ENCODE assay signal across 1 cellular context in the genomic region with DNA sequence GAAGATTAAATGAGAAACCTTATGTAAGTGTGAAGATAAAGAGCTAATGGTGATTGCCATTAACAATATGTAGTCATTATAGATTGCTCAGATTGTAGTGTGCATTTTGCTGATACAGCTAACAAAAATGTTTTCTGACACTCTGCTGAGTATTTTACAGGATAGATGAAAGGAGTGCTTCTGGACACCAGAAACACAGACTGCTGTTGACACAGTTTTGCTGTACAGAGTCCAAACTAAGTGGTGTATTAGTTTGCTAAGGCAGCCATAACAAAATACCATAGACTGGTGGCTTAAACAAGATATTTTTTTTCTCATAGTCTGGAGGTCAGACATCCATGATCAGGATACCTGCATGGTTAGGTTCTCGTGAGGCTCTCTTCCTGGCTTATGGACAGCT.
TF ChIP-seq lines count a peak whose summit lies in the region.

No MANE protein-coding gene starts in this region.

TF ChIP-seq in HepG2, 621 proteins besides CTCF, POLR2A, EP300 and RAD21 (continued from another document and continues in another):
- TF ChIP-seq, protein P1, sequence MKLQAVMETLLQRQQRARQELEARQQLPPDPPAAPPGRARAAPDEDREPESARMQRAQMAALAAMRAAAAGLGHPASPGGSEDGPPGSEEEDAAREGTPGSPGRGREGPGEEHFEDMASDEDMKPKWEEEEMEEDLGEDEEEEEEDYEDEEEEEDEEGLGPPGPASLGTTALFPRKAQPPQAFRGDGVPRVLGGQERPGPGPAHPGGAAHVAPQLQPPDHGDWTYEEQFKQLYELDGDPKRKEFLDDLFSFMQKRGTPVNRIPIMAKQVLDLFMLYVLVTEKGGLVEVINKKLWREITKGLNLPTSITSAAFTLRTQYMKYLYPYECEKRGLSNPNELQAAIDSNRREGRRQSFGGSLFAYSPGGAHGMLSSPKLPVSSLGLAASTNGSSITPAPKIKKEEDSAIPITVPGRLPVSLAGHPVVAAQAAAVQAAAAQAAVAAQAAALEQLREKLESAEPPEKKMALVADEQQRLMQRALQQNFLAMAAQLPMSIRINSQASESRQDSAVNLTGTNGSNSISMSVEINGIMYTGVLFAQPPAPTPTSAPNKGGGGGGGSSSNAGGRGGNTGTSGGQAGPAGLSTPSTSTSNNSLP (IDR thresholded peaks at IDR 0.05; ENCODE audit: low read depth, low read length): peak; percentile 68; the same call in 1 of the 2 replicates
- peak; percentile 63; the same call in 1 of the 2 replicates for TF ChIP-seq TCF7 (IDR thresholded peaks at IDR 0.05; ENCODE audit: low read depth)
- TF ChIP-seq, protein P2, sequence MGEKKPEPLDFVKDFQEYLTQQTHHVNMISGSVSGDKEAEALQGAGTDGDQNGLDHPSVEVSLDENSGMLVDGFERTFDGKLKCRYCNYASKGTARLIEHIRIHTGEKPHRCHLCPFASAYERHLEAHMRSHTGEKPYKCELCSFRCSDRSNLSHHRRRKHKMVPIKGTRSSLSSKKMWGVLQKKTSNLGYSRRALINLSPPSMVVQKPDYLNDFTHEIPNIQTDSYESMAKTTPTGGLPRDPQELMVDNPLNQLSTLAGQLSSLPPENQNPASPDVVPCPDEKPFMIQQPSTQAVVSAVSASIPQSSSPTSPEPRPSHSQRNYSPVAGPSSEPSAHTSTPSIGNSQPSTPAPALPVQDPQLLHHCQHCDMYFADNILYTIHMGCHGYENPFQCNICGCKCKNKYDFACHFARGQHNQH (CRISPR knock-in tag; IDR thresholded peaks at IDR 0.05): peak; percentile 62; the same call in 1 of the 2 replicates
- TF ChIP-seq, protein P3, sequence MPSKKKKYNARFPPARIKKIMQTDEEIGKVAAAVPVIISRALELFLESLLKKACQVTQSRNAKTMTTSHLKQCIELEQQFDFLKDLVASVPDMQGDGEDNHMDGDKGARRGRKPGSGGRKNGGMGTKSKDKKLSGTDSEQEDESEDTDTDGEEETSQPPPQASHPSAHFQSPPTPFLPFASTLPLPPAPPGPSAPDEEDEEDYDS (CRISPR knock-in tag; IDR thresholded peaks at IDR 0.05): peak; percentile 30; the same call in 1 of the 2 replicates
- TF ChIP-seq, protein P4, sequence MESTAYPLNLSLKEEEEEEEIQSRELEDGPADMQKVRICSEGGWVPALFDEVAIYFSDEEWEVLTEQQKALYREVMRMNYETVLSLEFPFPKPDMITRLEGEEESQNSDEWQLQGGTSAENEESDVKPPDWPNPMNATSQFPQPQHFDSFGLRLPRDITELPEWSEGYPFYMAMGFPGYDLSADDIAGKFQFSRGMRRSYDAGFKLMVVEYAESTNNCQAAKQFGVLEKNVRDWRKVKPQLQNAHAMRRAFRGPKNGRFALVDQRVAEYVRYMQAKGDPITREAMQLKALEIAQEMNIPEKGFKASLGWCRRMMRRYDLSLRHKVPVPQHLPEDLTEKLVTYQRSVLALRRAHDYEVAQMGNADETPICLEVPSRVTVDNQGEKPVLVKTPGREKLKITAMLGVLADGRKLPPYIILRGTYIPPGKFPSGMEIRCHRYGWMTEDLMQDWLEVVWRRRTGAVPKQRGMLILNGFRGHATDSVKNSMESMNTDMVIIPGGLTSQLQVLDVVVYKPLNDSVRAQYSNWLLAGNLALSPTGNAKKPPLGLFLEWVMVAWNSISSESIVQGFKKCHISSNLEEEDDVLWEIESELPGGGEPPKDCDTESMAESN (CRISPR knock-in tag; conservative IDR thresholded peaks at IDR 0.05): no peak
- TF ChIP-seq ELF3 (CRISPR knock-in tag; IDR thresholded peaks at IDR 0.05): peak; percentile 55; the same call in 1 of the 2 replicates
- TF ChIP-seq MIER3 (CRISPR knock-in tag; IDR thresholded peaks at IDR 0.05; ENCODE audit: borderline replicate concordance): no peak
- TF ChIP-seq, protein P5, sequence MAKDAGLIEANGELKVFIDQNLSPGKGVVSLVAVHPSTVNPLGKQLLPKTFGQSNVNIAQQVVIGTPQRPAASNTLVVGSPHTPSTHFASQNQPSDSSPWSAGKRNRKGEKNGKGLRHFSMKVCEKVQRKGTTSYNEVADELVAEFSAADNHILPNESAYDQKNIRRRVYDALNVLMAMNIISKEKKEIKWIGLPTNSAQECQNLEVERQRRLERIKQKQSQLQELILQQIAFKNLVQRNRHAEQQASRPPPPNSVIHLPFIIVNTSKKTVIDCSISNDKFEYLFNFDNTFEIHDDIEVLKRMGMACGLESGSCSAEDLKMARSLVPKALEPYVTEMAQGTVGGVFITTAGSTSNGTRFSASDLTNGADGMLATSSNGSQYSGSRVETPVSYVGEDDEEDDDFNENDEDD (CRISPR knock-in tag; IDR thresholded peaks at IDR 0.05; ENCODE audit: borderline replicate concordance): no peak
- TF ChIP-seq, protein P6, sequence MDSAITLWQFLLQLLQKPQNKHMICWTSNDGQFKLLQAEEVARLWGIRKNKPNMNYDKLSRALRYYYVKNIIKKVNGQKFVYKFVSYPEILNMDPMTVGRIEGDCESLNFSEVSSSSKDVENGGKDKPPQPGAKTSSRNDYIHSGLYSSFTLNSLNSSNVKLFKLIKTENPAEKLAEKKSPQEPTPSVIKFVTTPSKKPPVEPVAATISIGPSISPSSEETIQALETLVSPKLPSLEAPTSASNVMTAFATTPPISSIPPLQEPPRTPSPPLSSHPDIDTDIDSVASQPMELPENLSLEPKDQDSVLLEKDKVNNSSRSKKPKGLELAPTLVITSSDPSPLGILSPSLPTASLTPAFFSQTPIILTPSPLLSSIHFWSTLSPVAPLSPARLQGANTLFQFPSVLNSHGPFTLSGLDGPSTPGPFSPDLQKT (CRISPR knock-in tag; IDR thresholded peaks at IDR 0.05; ENCODE audit: borderline replicate concordance): no peak
- TF ChIP-seq JUNB (CRISPR knock-in tag; IDR thresholded peaks at IDR 0.05; ENCODE audit: borderline replicate concordance): no peak
- TF ChIP-seq, protein P7, sequence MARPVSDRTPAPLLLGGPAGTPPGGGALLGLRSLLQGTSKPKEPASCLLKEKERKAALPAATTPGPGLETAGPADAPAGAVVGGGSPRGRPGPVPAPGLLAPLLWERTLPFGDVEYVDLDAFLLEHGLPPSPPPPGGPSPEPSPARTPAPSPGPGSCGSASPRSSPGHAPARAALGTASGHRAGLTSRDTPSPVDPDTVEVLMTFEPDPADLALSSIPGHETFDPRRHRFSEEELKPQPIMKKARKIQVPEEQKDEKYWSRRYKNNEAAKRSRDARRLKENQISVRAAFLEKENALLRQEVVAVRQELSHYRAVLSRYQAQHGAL (CRISPR knock-in tag; IDR thresholded peaks at IDR 0.05; ENCODE audit: not compliant biosample characterization): no peak
- TF ChIP-seq NPAS2 (CRISPR knock-in tag; IDR thresholded peaks at IDR 0.05; ENCODE audit: borderline replicate concordance): no peak
- TF ChIP-seq SP4 (CRISPR knock-in tag; IDR thresholded peaks at IDR 0.05): no peak
- TF ChIP-seq PAWR (CRISPR knock-in tag; IDR thresholded peaks at IDR 0.05; ENCODE audit: borderline replicate concordance): no peak
- TF ChIP-seq BCL6 (CRISPR knock-in tag; IDR thresholded peaks at IDR 0.05): peak; percentile 80
- TF ChIP-seq SIX1 (CRISPR knock-in tag; IDR thresholded peaks at IDR 0.05; ENCODE audit: borderline replicate concordance): peak; percentile 72; the same call in 1 of the 2 replicates
- TF ChIP-seq CREM (IDR thresholded peaks at IDR 0.05): peak; percentile 55; the same call in 1 of the 2 replicates
- no peak for TF ChIP-seq CREM (CRISPR knock-in tag; IDR thresholded peaks at IDR 0.05)
- no peak for TF ChIP-seq ZSCAN29 (CRISPR knock-in tag; conservative IDR thresholded peaks at IDR 0.05)
- TF ChIP-seq, protein P8, sequence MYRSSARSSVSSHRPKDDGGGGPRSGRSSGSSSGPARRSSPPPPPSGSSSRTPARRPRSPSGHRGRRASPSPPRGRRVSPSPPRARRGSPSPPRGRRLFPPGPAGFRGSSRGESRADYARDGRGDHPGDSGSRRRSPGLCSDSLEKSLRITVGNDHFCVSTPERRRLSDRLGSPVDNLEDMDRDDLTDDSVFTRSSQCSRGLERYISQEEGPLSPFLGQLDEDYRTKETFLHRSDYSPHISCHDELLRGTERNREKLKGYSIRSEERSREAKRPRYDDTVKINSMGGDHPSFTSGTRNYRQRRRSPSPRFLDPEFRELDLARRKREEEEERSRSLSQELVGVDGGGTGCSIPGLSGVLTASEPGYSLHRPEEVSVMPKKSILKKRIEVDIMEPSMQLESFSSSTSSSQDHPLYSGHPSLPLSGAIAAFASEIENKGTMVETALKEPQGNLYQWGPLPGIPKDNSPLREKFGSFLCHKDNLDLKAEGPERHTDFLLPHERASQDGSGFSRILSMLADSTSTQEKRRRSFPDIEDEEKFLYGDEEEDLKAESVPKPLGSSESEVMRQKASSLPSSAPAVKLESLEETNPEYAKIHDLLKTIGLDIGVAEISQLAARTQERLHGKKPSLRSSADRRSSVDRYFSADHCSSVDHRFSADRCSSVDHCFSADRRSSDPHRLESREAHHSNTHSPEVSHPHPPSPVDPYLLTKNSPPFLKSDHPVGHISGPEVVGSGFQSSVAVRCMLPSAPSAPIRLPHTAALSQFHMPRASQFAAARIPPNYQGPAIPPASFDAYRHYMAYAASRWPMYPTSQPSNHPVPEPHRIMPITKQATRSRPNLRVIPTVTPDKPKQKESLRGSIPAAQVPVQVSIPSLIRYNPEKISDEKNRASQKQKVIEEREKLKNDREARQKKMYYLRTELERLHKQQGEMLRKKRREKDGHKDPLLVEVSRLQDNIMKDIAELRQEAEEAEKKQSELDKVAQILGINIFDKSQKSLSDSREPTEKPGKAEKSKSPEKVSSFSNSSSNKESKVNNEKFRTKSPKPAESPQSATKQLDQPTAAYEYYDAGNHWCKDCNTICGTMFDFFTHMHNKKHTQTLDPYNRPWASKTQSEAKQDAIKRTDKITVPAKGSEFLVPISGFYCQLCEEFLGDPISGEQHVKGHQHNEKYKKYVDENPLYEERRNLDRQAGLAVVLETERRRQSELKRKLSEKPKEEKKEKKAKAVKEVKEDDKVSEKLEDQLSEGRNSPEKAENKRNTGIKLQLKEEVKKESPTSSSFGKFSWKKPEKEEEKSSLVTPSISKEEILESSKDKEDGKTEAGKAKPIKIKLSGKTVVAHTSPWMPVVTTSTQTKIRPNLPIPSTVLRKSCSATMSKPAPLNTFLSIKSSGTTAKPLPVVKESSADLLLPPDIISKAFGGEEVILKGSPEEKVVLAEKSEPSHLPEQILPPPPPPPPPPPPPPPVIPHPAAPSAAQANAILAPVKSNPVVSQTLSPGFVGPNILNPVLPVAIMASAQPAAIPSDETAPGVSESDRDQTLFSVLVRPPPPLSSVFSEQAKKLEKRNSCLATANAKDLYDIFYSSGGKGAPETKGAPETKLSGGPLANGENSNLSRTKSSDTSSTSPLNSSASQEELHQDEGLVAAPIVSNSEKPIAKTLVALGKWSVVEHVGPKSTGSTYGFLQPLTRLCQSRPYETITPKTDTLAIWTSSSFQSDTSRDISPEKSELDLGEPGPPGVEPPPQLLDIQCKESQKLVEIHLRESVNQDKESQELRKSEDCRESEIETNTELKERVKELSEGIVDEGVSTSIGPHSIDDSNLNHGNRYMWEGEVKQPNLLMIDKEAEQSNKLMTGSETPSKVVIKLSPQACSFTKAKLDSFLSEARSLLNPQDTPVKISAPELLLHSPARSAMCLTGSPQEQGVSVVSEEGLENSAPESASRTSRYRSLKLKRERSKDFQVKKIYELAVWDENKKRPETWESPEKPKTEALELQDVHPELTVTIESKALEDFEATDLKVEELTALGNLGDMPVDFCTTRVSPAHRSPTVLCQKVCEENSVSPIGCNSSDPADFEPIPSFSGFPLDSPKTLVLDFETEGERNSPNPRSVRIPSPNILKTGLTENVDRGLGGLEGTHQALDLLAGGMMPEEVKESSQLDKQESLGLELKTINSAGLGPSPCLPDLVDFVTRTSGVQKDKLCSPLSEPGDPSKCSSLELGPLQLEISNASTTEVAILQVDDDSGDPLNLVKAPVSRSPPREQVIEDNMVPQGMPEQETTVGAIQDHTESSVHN (CRISPR knock-in tag; IDR thresholded peaks at IDR 0.05): no peak
- TF ChIP-seq ZNF660 (CRISPR knock-in tag; IDR thresholded peaks at IDR 0.05; ENCODE audit: borderline replicate concordance, low read depth): no peak
- TF ChIP-seq GPN1 (CRISPR knock-in tag; IDR thresholded peaks at IDR 0.05; ENCODE audit: borderline replicate concordance): no peak
- no peak for TF ChIP-seq NR2F1 (CRISPR knock-in tag; IDR thresholded peaks at IDR 0.05)
- no peak for TF ChIP-seq NBN (conservative IDR thresholded peaks at IDR 0.05)
- TF ChIP-seq ZNF616 (CRISPR knock-in tag; IDR thresholded peaks at IDR 0.05; ENCODE audit: low read depth): no peak
- no peak for TF ChIP-seq IRX3 (CRISPR knock-in tag; IDR thresholded peaks at IDR 0.05; ENCODE audit: borderline replicate concordance, low read depth)
- TF ChIP-seq, protein P9, sequence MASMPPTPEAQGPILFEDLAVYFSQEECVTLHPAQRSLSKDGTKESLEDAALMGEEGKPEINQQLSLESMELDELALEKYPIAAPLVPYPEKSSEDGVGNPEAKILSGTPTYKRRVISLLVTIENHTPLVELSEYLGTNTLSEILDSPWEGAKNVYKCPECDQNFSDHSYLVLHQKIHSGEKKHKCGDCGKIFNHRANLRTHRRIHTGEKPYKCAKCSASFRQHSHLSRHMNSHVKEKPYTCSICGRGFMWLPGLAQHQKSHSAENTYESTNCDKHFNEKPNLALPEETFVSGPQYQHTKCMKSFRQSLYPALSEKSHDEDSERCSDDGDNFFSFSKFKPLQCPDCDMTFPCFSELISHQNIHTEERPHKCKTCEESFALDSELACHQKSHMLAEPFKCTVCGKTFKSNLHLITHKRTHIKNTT (CRISPR knock-in tag; IDR thresholded peaks at IDR 0.05): no peak
- TF ChIP-seq ZNF776 (CRISPR knock-in tag; IDR thresholded peaks at IDR 0.05): no peak
- TF ChIP-seq ZNF235 (CRISPR knock-in tag; IDR thresholded peaks at IDR 0.05; ENCODE audit: borderline replicate concordance): no peak
- no peak for TF ChIP-seq ZNF775 (CRISPR knock-in tag; IDR thresholded peaks at IDR 0.05; ENCODE audit: borderline replicate concordance)
- TF ChIP-seq, protein P10, sequence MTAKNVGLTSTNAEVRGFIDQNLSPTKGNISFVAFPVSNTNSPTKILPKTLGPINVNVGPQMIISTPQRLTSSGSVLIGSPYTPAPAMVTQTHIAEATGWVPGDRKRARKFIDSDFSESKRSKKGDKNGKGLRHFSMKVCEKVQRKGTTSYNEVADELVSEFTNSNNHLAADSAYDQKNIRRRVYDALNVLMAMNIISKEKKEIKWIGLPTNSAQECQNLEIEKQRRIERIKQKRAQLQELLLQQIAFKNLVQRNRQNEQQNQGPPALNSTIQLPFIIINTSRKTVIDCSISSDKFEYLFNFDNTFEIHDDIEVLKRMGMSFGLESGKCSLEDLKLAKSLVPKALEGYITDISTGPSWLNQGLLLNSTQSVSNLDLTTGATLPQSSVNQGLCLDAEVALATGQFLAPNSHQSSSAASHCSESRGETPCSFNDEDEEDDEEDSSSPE (CRISPR knock-in tag; IDR thresholded peaks at IDR 0.05): no peak
- no peak for TF ChIP-seq DPF2 (CRISPR knock-in tag; IDR thresholded peaks at IDR 0.05; ENCODE audit: borderline replicate concordance, low read depth)
- no peak for TF ChIP-seq ARHGAP35 (CRISPR knock-in tag; IDR thresholded peaks at IDR 0.05; ENCODE audit: borderline replicate concordance)
- TF ChIP-seq SUZ12 (IDR thresholded peaks at IDR 0.05; ENCODE audit: low read depth, low read length): no peak
- 0 out of 2 replicates have a peak, but pooled peaks have one; percentile 41 for TF ChIP-seq HOXA3 (CRISPR knock-in tag; IDR thresholded peaks at IDR 0.05)
- no peak for TF ChIP-seq ZNF20 (CRISPR knock-in tag; IDR thresholded peaks at IDR 0.05)
- peak; percentile 61 for TF ChIP-seq TEAD3 (CRISPR knock-in tag; optimal IDR thresholded peaks at IDR 0.05; ENCODE audit: borderline replicate concordance)
- TF ChIP-seq SNAI1 (CRISPR knock-in tag; IDR thresholded peaks at IDR 0.05; ENCODE audit: borderline replicate concordance): no peak
- peak; percentile 75 for TF ChIP-seq ZNF644 (CRISPR knock-in tag; IDR thresholded peaks at IDR 0.05; ENCODE audit: low read depth)
- TF ChIP-seq HHEX (CRISPR knock-in tag; IDR thresholded peaks at IDR 0.05): 0 out of 2 replicates have a peak, but pooled peaks have one; percentile 13
